In genomic region chr3:158773166-158773565, GRCh38 we compare ENCODE assay signal across 23 cellular contexts.
"Had no signal": no experiment of that assay in that cellular context is flagged by ENCODE, and none has a peak within 500 bp of the region (broad histone marks: within the 10 kb centered on the region; RNA-seq: fewer than 3 reads in every experiment).

No MANE protein-coding gene starts in this region.

- DNase-seq: esophagus squamous epithelium; foreskin fibroblast; glutamatergic neuron; islet precursor cell; mesenchymal stem cell; naive B cell; nephron progenitor cell; psoas muscle; retina; right lobe of liver; stimulated activated CD4-positive, alpha-beta T cell treated with anti-CD3 and anti-CD28 coated beads, Interleukin-4, amount 100 ng/mL, for 1 hour; stimulated activated CD8-positive, alpha-beta memory T cell treated with anti-CD3 and anti-CD28 coated beads, Interleukin-4, amount 100 ng/mL, for 48 hours; stimulated activated naive CD8-positive, alpha-beta T cell treated with anti-CD3 and anti-CD28 coated beads, Interleukin-15, Interleukin-2, amounts not matched to agents 100 U/mL and 50 U/mL, for 24 hours; thyroid gland had no signal

- H3K27me3 ChIP-seq: esophagus squamous epithelium, gastroesophageal sphincter, right lobe of liver, suprapubic skin, thyroid gland had no signal

- H3K79me2 ChIP-seq: parathyroid adenoma had no signal

- ATAC-seq: gastroesophageal sphincter; left lobe of liver; psoas muscle; stimulated activated effector memory CD8-positive, alpha-beta T cell treated with anti-CD3 and anti-CD28 coated beads, Interleukin-12 subunit alpha, Interleukin-12 subunit beta, amount 100 ng/mL, for 72 hours; stimulated activated naive CD8-positive, alpha-beta T cell treated with anti-CD3 and anti-CD28 coated beads, Interleukin-15, Interleukin-2, amounts not matched to agents 100 U/mL and 50 U/mL, for 24 hours had no signal

- H3K4me3 Mint-ChIP-seq: dendritic cell treated with granulocyte-macrophage colony-stimulating factor and Interleukin-4, amounts not matched to agents 40 ng/mL and 50 ng/mL, for 4 days; naive B cell; nephron progenitor cell; stimulated activated effector memory CD8-positive, alpha-beta T cell treated with anti-CD3 and anti-CD28 coated beads, Interleukin-12 subunit alpha, Interleukin-12 subunit beta, amount 100 ng/mL, for 72 hours; type B pancreatic cell had no signal

- H3K9ac ChIP-seq: parathyroid adenoma had no signal

- H3K27me3 Mint-ChIP-seq: dendritic cell treated with granulocyte-macrophage colony-stimulating factor and Interleukin-4, amounts not matched to agents 40 ng/mL and 50 ng/mL, for 4 days; naive B cell; type B pancreatic cell had no signal

- H2AFZ ChIP-seq: parathyroid adenoma had no signal

- H3K9me3 ChIP-seq: esophagus squamous epithelium, gastroesophageal sphincter, psoas muscle, right lobe of liver, suprapubic skin, thyroid gland had no signal

- H3K4me1 ChIP-seq: parathyroid adenoma had no signal

- H3K36me3 ChIP-seq: esophagus squamous epithelium, gastroesophageal sphincter, right lobe of liver, suprapubic skin, thyroid gland had no signal

- H3K4me1 Mint-ChIP-seq: naive B cell had no signal

- H3K27ac Mint-ChIP-seq: dendritic cell treated with granulocyte-macrophage colony-stimulating factor and Interleukin-4, amounts not matched to agents 40 ng/mL and 50 ng/mL, for 4 days; nephron progenitor cell; stimulated activated effector memory CD8-positive, alpha-beta T cell treated with anti-CD3 and anti-CD28 coated beads, Interleukin-12 subunit alpha, Interleukin-12 subunit beta, amount 100 ng/mL, for 72 hours; type B pancreatic cell had no signal

- H3K9me3 Mint-ChIP-seq: dendritic cell treated with granulocyte-macrophage colony-stimulating factor and Interleukin-4, amounts not matched to agents 40 ng/mL and 50 ng/mL, for 4 days; naive B cell; nephron progenitor cell; stimulated activated effector memory CD8-positive, alpha-beta T cell treated with anti-CD3 and anti-CD28 coated beads, Interleukin-12 subunit alpha, Interleukin-12 subunit beta, amount 100 ng/mL, for 72 hours; type B pancreatic cell had no signal

- FAIRE-seq: colon, urothelium cell line had no signal

- H3K4me3 ChIP-seq: esophagus squamous epithelium, gastroesophageal sphincter, psoas muscle, right lobe of liver, suprapubic skin, thyroid gland had no signal

- H3K36me3 Mint-ChIP-seq: naive B cell; stimulated activated effector memory CD8-positive, alpha-beta T cell treated with anti-CD3 and anti-CD28 coated beads, Interleukin-12 subunit alpha, Interleukin-12 subunit beta, amount 100 ng/mL, for 72 hours had no signal

- H3K27ac ChIP-seq: parathyroid adenoma, psoas muscle, right lobe of liver, suprapubic skin, thyroid gland had no signal
